ENCODE assay signal across 22 cellular contexts in genomic region chr2:42847596-42848151, GRCh38. TPM values are rescaled to one million over a fixed set of nuclear protein-coding genes. Genes with fewer than 3 reads are reported as not detected.
DNase-seq lines count a peak whose midpoint lies in the region; ATAC-seq and TF ChIP-seq lines count a peak whose summit lies in the region.
"Had no signal": no experiment of that assay in that cellular context is flagged by ENCODE, and none has a peak within 500 bp of the region (broad histone marks: within the 10 kb centered on the region; RNA-seq: fewer than 3 reads in every experiment).

No MANE protein-coding gene starts in this region.

- DNase-seq in cardiac septum (ENCODE audit: low spot score) = peak; percentile 27
- DNase-seq in heart right ventricle = no peak
- DNase-seq in hepatocyte (ENCODE audit: low spot score) = no peak
- DNase-seq in sciatic nerve (ENCODE audit: low spot score) = peak; percentile 41
- peak in 1 of 2 donors; percentile 55 for DNase-seq in vagina (ENCODE audit: extremely low spot score in 2 of 2)
- DNase-seq: DMS53, EL, GF-D8, H7, NCI-H1092 treated with DMSO at 0.1 percent for 48 hours, NCI-H1436 treated with DMSO at 0.1 percent for 48 hours, NCI-H1930, NCI-H226, NCI-H524 treated with DMSO at 0.1 percent for 48 hours, SJCRH30 had no signal

- intact Hi-C loops in cardiac septum (cut with DNase I) = no loop called here
- intact Hi-C loops in heart right ventricle (cut with DNase I) = loop anchor here in 2 of 10 donors (5.0 to 10.0 kb wide), 2 partner anchors 387 to 1835 kb away; no protein-coding TSS in a partner anchor
- intact Hi-C loops in sciatic nerve (cut with DNase I) = no loop called here
- intact Hi-C loops in vagina (cut with DNase I) = no loop called here

- no peaks in the 10 kb centered on the region for H3K79me2 ChIP-seq in hepatocyte

- no peaks in the 10 kb centered on the region for H4K20me1 ChIP-seq in hepatocyte (ENCODE audit: insufficient read depth, poor library complexity, severe bottlenecking)

- H3K4me2 ChIP-seq in hepatocyte = no peak overlapping the region

- H3K9me3 ChIP-seq in heart right ventricle (no peaks in the 10 kb centered on the region), hepatocyte (ENCODE audit: low read depth) (no peaks in the 10 kb centered on the region), vagina (no peaks in the 10 kb centered on the region)
- H3K9me3 ChIP-seq: Peyer's patch, SJCRH30 had no signal

- TF ChIP-seq CTCF in heart right ventricle (IDR thresholded peaks at IDR 0.05) (no peak), hepatocyte (IDR thresholded peaks at IDR 0.05; ENCODE audit: poor library complexity) (no peak), vagina (IDR thresholded peaks at IDR 0.05) (no peak)

- no peaks in the 10 kb centered on the region for H3K9me2 ChIP-seq in hepatocyte (replicated peaks; ENCODE audit: insufficient read depth)

- H3K27ac ChIP-seq in heart right ventricle = peak overlapping the region in 1 of 10 donors; percentile 16
- peak overlapping the region; percentile 93 for H3K27ac ChIP-seq in hepatocyte
- H3K27ac ChIP-seq in vagina = peak overlapping the region; percentile 81
- H3K27ac ChIP-seq: SJCRH30 had no signal

- H3K4me1 ChIP-seq in heart right ventricle (peaks cover 0 to 25% (median 9%) of the 10 kb centered on the region in 9 donors), hepatocyte (ENCODE audit: insufficient read depth) (peaks cover 21% of the 10 kb centered on the region), vagina (peaks cover 74% of the 10 kb centered on the region)

- no peak overlapping the region for H3K4me3 ChIP-seq in heart right ventricle
- H3K4me3 ChIP-seq in hepatocyte = no peak overlapping the region
- no peak overlapping the region for H3K4me3 ChIP-seq in vagina
- H3K4me3 ChIP-seq: K562, Peyer's patch, SJCRH30 had no signal

- H3K36me3 ChIP-seq in heart right ventricle (no peaks in the 10 kb centered on the region), hepatocyte (replicated peaks; ENCODE audit: insufficient read depth, low read depth) (no peaks in the 10 kb centered on the region), vagina (no peaks in the 10 kb centered on the region)
- H3K36me3 ChIP-seq: Peyer's patch, SJCRH30 had no signal

- ATAC-seq in heart right ventricle = no peak
- no peak for ATAC-seq in sciatic nerve
- ATAC-seq in GM21381 (IDR thresholded peaks at IDR 0.05; ENCODE audit: unreplicated experiment) = no peak
- ATAC-seq in GM21367 (IDR thresholded peaks at IDR 0.05; ENCODE audit: unreplicated experiment) = no peak
- no peak for ATAC-seq in HG02798 (IDR thresholded peaks at IDR 0.05; ENCODE audit: poor library complexity, unreplicated experiment)
- ATAC-seq: K562 had no signal

- WGBS in heart right ventricle, 2 donors = 94 to 97% methylated on average over 9 of the region's 9 CpGs
- WGBS in hepatocyte (ENCODE audit: low lambda C conversion rate, missing lambda C conversion rate) = 93% methylated on average over 9 of the region's 9 CpGs

- no peak for TF ChIP-seq POLR2A in vagina (IDR thresholded peaks at IDR 0.05)

- no peak overlapping the region for H2AFZ ChIP-seq in hepatocyte

- H3K27me3 ChIP-seq in heart right ventricle (no peaks in the 10 kb centered on the region), hepatocyte (no peaks in the 10 kb centered on the region), vagina (no peaks in the 10 kb centered on the region)
- H3K27me3 ChIP-seq: Peyer's patch, SJCRH30 had no signal

RNA-seq across cellular contexts. Expression of gene HAAO, which starts 55.3 kb away (rescaled TPM):
- total RNA-seq in cardiac septum (2.5 TPM), heart right ventricle (1 to 10 TPM in 9 of 10 donors, under 1 TPM in 1; 0.80 to 5.0 (median 2.7) TPM), hepatocyte (18.1 and 22.0 TPM in 2 replicates), sciatic nerve (14.3 TPM), vagina (5.9 TPM)
- polyA plus RNA-seq in heart right ventricle (1 to 10 TPM; 2.0 to 6.4 TPM), hepatocyte (29.4 and 35.4 TPM in 2 replicates)
- total RNA-seq: K562, LHCN-M2, OCI-LY7 had no signal
- polyA plus RNA-seq: K562 had no signal

Comparison
In these comparisons a context has a peak if more than half of its experiments do, and no peak if none do; other contexts are left out.
1. DNase-seq: peak in cardiac septum (single experiment) and sciatic nerve (single experiment); none in heart right ventricle (0 of 2) and hepatocyte (single experiment).